Comparison of ENCODE assay signal across 14 cellular contexts in genomic region chr9:133699546-133699945, GRCh38. TPM values are rescaled to one million over a fixed set of nuclear protein-coding genes. Genes with fewer than 3 reads are reported as not detected.
DNase-seq lines count a peak whose midpoint lies in the region; ATAC-seq and TF ChIP-seq lines count a peak whose summit lies in the region.
"Had no signal": no experiment of that assay in that cellular context is flagged by ENCODE, and none has a peak within 500 bp of the region (broad histone marks: within the 10 kb centered on the region; RNA-seq: fewer than 3 reads in every experiment).

No MANE protein-coding gene starts in this region.

- intact Hi-C loops in natural killer cell (cut with micrococcal nuclease), result no loop called here
- intact Hi-C loops in CD8-positive, alpha-beta T cell (cut with DNase I, micrococcal nuclease), result no loop called here
- intact Hi-C loops in heart right ventricle (cut with DNase I), result no loop called here

- no peaks in the 10 kb centered on the region for H3K36me3 Mint-ChIP-seq in natural killer cell treated with Interleukin-12 subunit alpha and Interleukin-12 subunit beta and Interleukin-15 and Interleukin-18, amount 100 ng/mL, for 72 hours
- no peaks in the 10 kb centered on the region for H3K36me3 Mint-ChIP-seq in natural killer cell
- H3K36me3 Mint-ChIP-seq in CD8-positive, alpha-beta T cell, result peaks cover 6% of the 10 kb centered on the region
- H3K36me3 Mint-ChIP-seq: CD14-positive monocyte, IgD-negative memory B cell had no signal

- peaks cover 7 to 11% of the 10 kb centered on the region in 2 donors for H3K27me3 Mint-ChIP-seq in natural killer cell treated with Interleukin-12 subunit alpha and Interleukin-12 subunit beta and Interleukin-15 and Interleukin-18, amount 100 ng/mL, for 72 hours
- H3K27me3 Mint-ChIP-seq in natural killer cell (ENCODE audit: low read depth in 2 of 2), result peaks cover 0 to 7% of the 10 kb centered on the region in 2 donors
- H3K27me3 Mint-ChIP-seq in CD8-positive, alpha-beta T cell (ENCODE audit: low read depth), result no peaks in the 10 kb centered on the region

- POLR2A ChIA-PET in CD8-positive, alpha-beta T cell (lab: Charles Lee), result no interaction called here

- no peak for ATAC-seq in natural killer cell treated with Interleukin-12 subunit alpha and Interleukin-12 subunit beta and Interleukin-15 and Interleukin-18, amount 100 ng/mL, for 72 hours
- no peak for ATAC-seq in natural killer cell
- ATAC-seq in CD8-positive, alpha-beta T cell, result no peak
- ATAC-seq in heart right ventricle, result no peak
- no peak for ATAC-seq in left lobe of liver
- no peak for ATAC-seq in HG02885 (IDR thresholded peaks at IDR 0.05; ENCODE audit: poor library complexity, unreplicated experiment)
- ATAC-seq: HCT116 had no signal

- CTCF ChIA-PET in CD8-positive, alpha-beta T cell (lab: Charles Lee), result no interaction called here

- H3K4me3 ChIP-seq in CD8-positive, alpha-beta T cell (ENCODE audit: low read depth, low read length), result no peak overlapping the region
- H3K4me3 ChIP-seq in heart right ventricle, result no peak overlapping the region
- H3K4me3 ChIP-seq: GM23248 had no signal

- H3K4me1 Mint-ChIP-seq in natural killer cell treated with Interleukin-12 subunit alpha and Interleukin-12 subunit beta and Interleukin-15 and Interleukin-18, amount 100 ng/mL, for 72 hours (ENCODE audit: low read depth in 2 of 2), result peaks cover 0 to 3% of the 10 kb centered on the region in 2 donors
- H3K4me1 Mint-ChIP-seq in natural killer cell, result peaks cover 0 to 5% of the 10 kb centered on the region in 2 donors
- H3K4me1 Mint-ChIP-seq in CD8-positive, alpha-beta T cell (ENCODE audit: low read depth), result peaks cover 57% of the 10 kb centered on the region

- H3K27ac ChIP-seq in CD8-positive, alpha-beta T cell (ENCODE audit: low read depth, low read length), result no peak overlapping the region
- H3K27ac ChIP-seq in heart right ventricle, result no peak overlapping the region
- H3K27ac ChIP-seq: GM23248 had no signal

- H3K9me3 ChIP-seq in CD8-positive, alpha-beta T cell (ENCODE audit: low read length), result no peaks in the 10 kb centered on the region
- H3K9me3 ChIP-seq in heart right ventricle, result no peaks in the 10 kb centered on the region

- no peak overlapping the region for H3K27ac Mint-ChIP-seq in natural killer cell treated with Interleukin-12 subunit alpha and Interleukin-12 subunit beta and Interleukin-15 and Interleukin-18, amount 100 ng/mL, for 72 hours
- H3K27ac Mint-ChIP-seq in natural killer cell, result no peak overlapping the region
- peak overlapping the region; percentile 57 for H3K27ac Mint-ChIP-seq in CD8-positive, alpha-beta T cell
- H3K27ac Mint-ChIP-seq: B cell, CD14-positive monocyte, IgD-negative memory B cell had no signal

- H3K4me3 Mint-ChIP-seq in natural killer cell treated with Interleukin-12 subunit alpha and Interleukin-12 subunit beta and Interleukin-15 and Interleukin-18, amount 100 ng/mL, for 72 hours, result no peak overlapping the region
- H3K4me3 Mint-ChIP-seq in natural killer cell, result no peak overlapping the region
- no peak overlapping the region for H3K4me3 Mint-ChIP-seq in CD8-positive, alpha-beta T cell
- H3K4me3 Mint-ChIP-seq: B cell, IgD-negative memory B cell had no signal

- TF ChIP-seq CTCF in natural killer cell (IDR thresholded peaks at IDR 0.05) (no peak), heart right ventricle (IDR thresholded peaks at IDR 0.05) (no peak)
- TF ChIP-seq CTCF in CD8-positive, alpha-beta T cell (IDR thresholded peaks at IDR 0.05), result no peak

- H3K36me3 ChIP-seq in CD8-positive, alpha-beta T cell (ENCODE audit: insufficient read depth, low read length), result no peaks in the 10 kb centered on the region
- no peaks in the 10 kb centered on the region for H3K36me3 ChIP-seq in heart right ventricle

- peaks cover 41% of the 10 kb centered on the region for H3K4me1 ChIP-seq in CD8-positive, alpha-beta T cell (ENCODE audit: insufficient read depth, low read length)
- peaks cover 9 to 25% (median 17%) of the 10 kb centered on the region in 9 donors for H3K4me1 ChIP-seq in heart right ventricle

- DNase-seq in natural killer cell treated with Interleukin-12 subunit alpha and Interleukin-12 subunit beta and Interleukin-15 and Interleukin-18, amount 100 ng/mL, for 72 hours (ENCODE audit: low spot score), result peak; percentile 1
- no peak for DNase-seq in natural killer cell
- no peak for DNase-seq in CD8-positive, alpha-beta T cell
- DNase-seq in amniotic epithelial cell (ENCODE audit: low read depth), result peak; percentile 31
- no peak for DNase-seq in heart right ventricle
- DNase-seq in left lobe of liver (ENCODE audit: low spot score), result no peak
- DNase-seq: DMS79 treated with DMSO at 0.1 percent for 48 hours, EL, GM23248 had no signal

- H3K9me3 Mint-ChIP-seq in natural killer cell treated with Interleukin-12 subunit alpha and Interleukin-12 subunit beta and Interleukin-15 and Interleukin-18, amount 100 ng/mL, for 72 hours, result no peaks in the 10 kb centered on the region
- H3K9me3 Mint-ChIP-seq in natural killer cell, result no peaks in the 10 kb centered on the region
- no peaks in the 10 kb centered on the region for H3K9me3 Mint-ChIP-seq in CD8-positive, alpha-beta T cell

- 98 to 100% methylated on average over 6 of the region's 6 CpGs for WGBS in heart right ventricle, 2 donors

- no peaks in the 10 kb centered on the region for H3K27me3 ChIP-seq in CD8-positive, alpha-beta T cell (ENCODE audit: insufficient read depth, low read length)
- H3K27me3 ChIP-seq in heart right ventricle, result peaks cover 11 to 40% (median 29%) of the 10 kb centered on the region in 7 donors

RNA-seq across cellular contexts. Expression of gene SARDH, which starts 38.6 kb away (rescaled TPM):
- under 1 TPM; 0.36 to 0.38 TPM for total RNA-seq in natural killer cell treated with Interleukin-12 subunit alpha and Interleukin-12 subunit beta and Interleukin-15 and Interleukin-18, amount 100 ng/mL, for 72 hours
- total RNA-seq in natural killer cell (1 to 10 TPM; 2.2 to 6.8 (median 4.1) TPM), heart right ventricle (1 to 10 TPM in 2 of 10 donors, under 1 TPM in 8; 0.28 to 1.8 (median 0.68) TPM), left lobe of liver (208 TPM)
- total RNA-seq in CD8-positive, alpha-beta T cell, result 10 to 100 TPM; 10.2 to 11.4 TPM
- polyA plus RNA-seq in heart right ventricle, result under 1 TPM; 0.38 to 0.44 TPM
- polyA plus RNA-seq: CD14-positive monocyte had no signal

Comparison
In these comparisons a context has a peak if more than half of its experiments do, and no peak if none do; other contexts are left out.
1. DNase-seq: peak in natural killer cell treated with Interleukin-12 subunit alpha and Interleukin-12 subunit beta and Interleukin-15 and Interleukin-18, amount 100 ng/mL, for 72 hours (single experiment) and amniotic epithelial cell (single experiment); none in natural killer cell (single experiment), CD8-positive, alpha-beta T cell (0 of 7), heart right ventricle (0 of 2) and left lobe of liver (single experiment).
2. RNA of gene SARDH, which starts 38.6 kb away (total RNA-seq): 208 TPM in left lobe of liver (single experiment); 10.2 to 11.4 TPM in CD8-positive, alpha-beta T cell, 2.2 to 6.8 TPM in natural killer cell, 0.28 to 1.8 TPM in heart right ventricle and 0.36 to 0.38 TPM in natural killer cell treated with Interleukin-12 subunit alpha and Interleukin-12 subunit beta and Interleukin-15 and Interleukin-18, amount 100 ng/mL, for 72 hours; every median in the first group is over 10 times any median in the second.